ENCODE assay signal across 6 cellular contexts in genomic region chr3:25350741-25351140, GRCh38.
"Had no signal": no experiment of that assay in that cellular context is flagged by ENCODE, and none has a peak within 500 bp of the region (broad histone marks: within the 10 kb centered on the region; RNA-seq: fewer than 3 reads in every experiment).

No MANE protein-coding gene starts in this region.

- H3K36me3 ChIP-seq: HAP-1 had no signal

- H3K27ac ChIP-seq: HL-60 had no signal

- H2AFZ ChIP-seq: GM23338 had no signal

- H3K4me3 ChIP-seq: GM23338, HAP-1 had no signal

- H3K4me3 Mint-ChIP-seq: GM23338, HFFc6, IgD-negative memory B cell had no signal

- H3K4me1 Mint-ChIP-seq: IgD-negative memory B cell had no signal

- H3K9me3 Mint-ChIP-seq: GM23338, IgD-negative memory B cell had no signal

- DNase-seq: H7, HFFc6 had no signal

- H3K27ac Mint-ChIP-seq: GM23338, HFFc6, IgD-negative memory B cell had no signal

- H3K36me3 Mint-ChIP-seq: IgD-negative memory B cell had no signal

- H3K4me2 ChIP-seq: GM23338 had no signal

- H3K27me3 Mint-ChIP-seq: IgD-negative memory B cell had no signal

- H3K4me1 ChIP-seq: HAP-1 had no signal
